25 cellular contexts compared by ENCODE assay signal in the genomic region with DNA sequence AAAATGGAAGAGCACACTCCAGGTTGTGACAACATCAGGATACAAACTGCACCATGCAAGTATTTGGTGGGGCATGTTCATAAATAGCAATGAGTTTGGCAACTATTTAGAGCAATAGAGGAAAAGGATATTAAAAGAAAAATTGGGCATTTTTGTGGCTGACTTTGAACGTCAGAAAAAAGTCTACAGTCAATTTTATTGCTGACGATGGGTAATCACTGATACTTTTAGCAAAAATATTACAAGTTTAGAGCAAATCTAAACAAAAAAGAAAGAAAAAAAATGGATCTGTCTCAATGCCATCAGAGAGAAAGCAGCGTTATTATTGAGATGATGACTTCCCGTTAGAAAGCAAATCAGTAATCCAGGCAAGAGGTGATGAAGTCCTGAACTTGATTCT.
DNase-seq lines count a peak whose midpoint lies in the region; ATAC-seq, FAIRE-seq and TF ChIP-seq lines count a peak whose summit lies in the region.
"Had no signal": no experiment of that assay in that cellular context is flagged by ENCODE, and none has a peak within 500 bp of the region (broad histone marks: within the 10 kb centered on the region; RNA-seq: fewer than 3 reads in every experiment).

No MANE protein-coding gene starts in this region.

- in situ Hi-C loops in IMR-90 (cut with MboI; ENCODE audit: low sequenced_read_pairs): no loop called here

- no peak for TF ChIP-seq EP300 in A549 (IDR thresholded peaks at IDR 0.05)

- H3K9ac ChIP-seq in IMR-90 (ENCODE audit: low read depth, low read length): no peak overlapping the region
- H3K9ac ChIP-seq: BLaER1 treated with 17β-estradiol and CSF1 and Interleukin-3, amounts not matched to agents 10 nM and 100 nM had no signal

- peaks cover 3 to 4% of the 10 kb centered on the region in 2 donors for H3K27me3 Mint-ChIP-seq in CD8-positive, alpha-beta memory T cell
- H3K27me3 Mint-ChIP-seq: B cell; CD4-positive, alpha-beta T cell had no signal

- H3K56ac ChIP-seq in IMR-90 (ENCODE audit: extremely low read depth, insufficient read depth, low read length): no peak overlapping the region

- H2AK9ac ChIP-seq in IMR-90 (replicated peaks; ENCODE audit: low read depth, low read length, poor library complexity): no peak overlapping the region

- no peak for TF ChIP-seq POLR2A in A549 (IDR thresholded peaks at IDR 0.05; ENCODE audit: low read length)
- TF ChIP-seq POLR2A in IMR-90 (IDR thresholded peaks at IDR 0.05; ENCODE audit: low read depth, low read length): no peak

- H3K4me1 ChIP-seq in A549 (0 out of 3 replicates have a peak, but pooled peaks cover 7% of the 10 kb centered on the region), IMR-90 (ENCODE audit: control insufficient read depth, insufficient read depth, low read length) (no peaks in the 10 kb centered on the region)
- H3K4me1 ChIP-seq in CD8-positive, alpha-beta memory T cell (ENCODE audit: insufficient read depth, low read length): peaks cover 9% of the 10 kb centered on the region

- no peak overlapping the region for H2AK5ac ChIP-seq in IMR-90 (ENCODE audit: low read depth, low read length)

- no TSS peak for BruUV-seq in IMR-90 (replicated peaks; lab: Mats Ljungman, UMichigan)

- POLR2A ChIA-PET in A549 (lab: Yijun Ruan, JAX): no interaction called here
- POLR2A ChIA-PET in IMR-90 (lab: Charles Lee; ENCODE audit: unreplicated experiment): no interaction called here
- POLR2A ChIA-PET in CD8-positive, alpha-beta memory T cell (lab: Charles Lee): no interaction called here

- TF ChIP-seq CTCF in A549 (IDR thresholded peaks at IDR 0.05) (no peak), IMR-90 (conservative IDR thresholded peaks at IDR 0.05; ENCODE audit: low read depth, low read length) (no peak)

- no peaks in the 10 kb centered on the region for H3K9me3 ChIP-seq in A549
- H3K9me3 ChIP-seq in IMR-90 (ENCODE audit: control insufficient read depth, insufficient read depth, low read length): no peaks in the 10 kb centered on the region
- H3K9me3 ChIP-seq in CD8-positive, alpha-beta memory T cell (ENCODE audit: low read length): no peaks in the 10 kb centered on the region
- H3K9me3 ChIP-seq: BLaER1 treated with 17β-estradiol and CSF1 and Interleukin-3, amounts not matched to agents 10 nM and 100 nM had no signal

- no peaks in the 10 kb centered on the region for H3K36me3 Mint-ChIP-seq in CD8-positive, alpha-beta memory T cell
- H3K36me3 Mint-ChIP-seq: CD8-positive, alpha-beta T cell had no signal

- H3K4ac ChIP-seq in IMR-90 (ENCODE audit: low read depth, low read length): no peak overlapping the region

- no peak for FAIRE-seq in A549 (lab: Jason Lieb, UNC)
- peak; percentile 5 for FAIRE-seq in islet of Langerhans (lab: Jason Lieb, UNC)
- FAIRE-seq: A204.1, GM12878, GM12892, GM18507 had no signal

- intact Hi-C loops in IMR-90 (cut with micrococcal nuclease): loop anchor here (10.0 kb wide), 1 partner anchor 499 kb away; no protein-coding TSS in a partner anchor

- H4K8ac ChIP-seq in IMR-90 (ENCODE audit: low read depth in 2 of 2, low read length in 2 of 2): no peak overlapping the region

- no peak for ATAC-seq in A549
- no peak for ATAC-seq in IMR-90 (ENCODE audit: low read depth)
- ATAC-seq: CD8-positive, alpha-beta T cell; GM12878 had no signal

- H3K18ac ChIP-seq in IMR-90 (ENCODE audit: low read depth, low read length): no peak overlapping the region

- H2BK20ac ChIP-seq in IMR-90 (ENCODE audit: low read depth, low read length): no peak overlapping the region

- no peak overlapping the region for H2BK5ac ChIP-seq in IMR-90 (ENCODE audit: low read depth, low read length, poor library complexity, severe bottlenecking)

- H3K4me3 ChIP-seq in A549 (no peak overlapping the region), IMR-90 (ENCODE audit: insufficient read depth, low read depth, low read length) (no peak overlapping the region)
- no peak overlapping the region for H3K4me3 ChIP-seq in CD8-positive, alpha-beta memory T cell (ENCODE audit: low read length)
- H3K4me3 ChIP-seq: BLaER1 treated with 17β-estradiol and CSF1 and Interleukin-3, amounts not matched to agents 10 nM and 100 nM; GM12878 had no signal

- H3K27me3 ChIP-seq in IMR-90 (ENCODE audit: control insufficient read depth, insufficient read depth, low read length): no peaks in the 10 kb centered on the region
- no peaks in the 10 kb centered on the region for H3K27me3 ChIP-seq in CD8-positive, alpha-beta memory T cell (ENCODE audit: insufficient read depth, low read length, poor library complexity, severe bottlenecking)
- H3K27me3 ChIP-seq: BLaER1 treated with 17β-estradiol and CSF1 and Interleukin-3, amounts not matched to agents 10 nM and 100 nM had no signal

- no peak overlapping the region for H3K4me3 Mint-ChIP-seq in CD8-positive, alpha-beta memory T cell
- H3K4me3 Mint-ChIP-seq: B cell; CD4-positive, alpha-beta T cell; CD8-positive, alpha-beta T cell had no signal

- TF ChIP-seq RAD21 in A549 (conservative IDR thresholded peaks at IDR 0.05 in 1 of 2, IDR thresholded peaks at IDR 0.05 in 1 of 2) (no peak), IMR-90 (IDR thresholded peaks at IDR 0.05; ENCODE audit: low read length) (no peak)

- no peaks in the 10 kb centered on the region for H4K20me1 ChIP-seq in IMR-90 (ENCODE audit: insufficient read depth, low read length)
- H4K20me1 ChIP-seq: BLaER1 treated with 17β-estradiol and CSF1 and Interleukin-3, amounts not matched to agents 10 nM and 100 nM had no signal

- no peak overlapping the region for H3K23ac ChIP-seq in IMR-90 (ENCODE audit: low read depth, low read length)

- no peak overlapping the region for H3K14ac ChIP-seq in IMR-90 (replicated peaks; ENCODE audit: low read depth, low read length)

- H4K5ac ChIP-seq in IMR-90 (ENCODE audit: low read depth, low read length): no peak overlapping the region

- no peak overlapping the region for H4K91ac ChIP-seq in IMR-90 (ENCODE audit: insufficient read depth, low read depth, low read length)

- H3K27ac ChIP-seq in A549: no peak overlapping the region
- H3K27ac ChIP-seq in IMR-90 (ENCODE audit: insufficient read depth, low read length): no peak overlapping the region
- no peak overlapping the region for H3K27ac ChIP-seq in CD8-positive, alpha-beta memory T cell (ENCODE audit: low read depth, low read length)
- H3K27ac ChIP-seq: BLaER1 treated with 17β-estradiol and CSF1 and Interleukin-3, amounts not matched to agents 10 nM and 100 nM; C4-2B had no signal

- no peak overlapping the region for H2AFZ ChIP-seq in IMR-90 (replicated peaks; ENCODE audit: low read length, poor library complexity)

- 84% methylated on average over 4 of the region's 4 CpGs for WGBS in A549 (ENCODE audit: missing lambda C conversion rate)
- 80% methylated on average over 1 of the region's 4 CpGs; no CpG with 5 or more reads in 1 of the 2 experiments for WGBS in IMR-90 (ENCODE audit: extremely low coverage in 2 of 2, insufficient read length in 1 of 2), 2 experiments

- dilution Hi-C loops in IMR-90 (cut with HindIII; ENCODE audit: low sequenced_read_pairs, unreplicated experiment): no loop called here

- no peak overlapping the region for H3K27ac Mint-ChIP-seq in CD8-positive, alpha-beta memory T cell
- H3K27ac Mint-ChIP-seq: B cell; CD4-positive, alpha-beta T cell; CD8-positive, alpha-beta T cell had no signal

- H2BK15ac ChIP-seq in IMR-90 (ENCODE audit: low read depth, low read length): no peak overlapping the region

- H3K9me1 ChIP-seq in IMR-90 (ENCODE audit: insufficient read depth, low read length): no peaks in the 10 kb centered on the region

- H3K9me3 Mint-ChIP-seq in CD8-positive, alpha-beta memory T cell: no peaks in the 10 kb centered on the region
- H3K9me3 Mint-ChIP-seq: CD4-positive, alpha-beta T cell; CD8-positive, alpha-beta T cell had no signal

- no peak overlapping the region for H2BK120ac ChIP-seq in IMR-90 (ENCODE audit: low read depth, low read length)

- H3K36me3 ChIP-seq in IMR-90 (ENCODE audit: control insufficient read depth, insufficient read depth, low read length): no peaks in the 10 kb centered on the region
- no peaks in the 10 kb centered on the region for H3K36me3 ChIP-seq in CD8-positive, alpha-beta memory T cell (ENCODE audit: insufficient read depth, low read length)
- H3K36me3 ChIP-seq: BLaER1 treated with 17β-estradiol and CSF1 and Interleukin-3, amounts not matched to agents 10 nM and 100 nM had no signal

- no peaks in the 10 kb centered on the region for H3K79me1 ChIP-seq in IMR-90 (ENCODE audit: low read depth in 1 of 2, low read length in 2 of 2)

- DNase-seq in A549 (ENCODE audit: low read depth in 1 of 2, low spot score in 1 of 2) (no peak), IMR-90 (no peak), hypothalamus (lab: John Stamatoyannopoulos, UW) (no peak), dedifferentiated amniotic fluid mesenchymal stem cell (ENCODE audit: extremely low spot score) (no peak)
- no peak for DNase-seq in CD8-positive, alpha-beta memory T cell
- DNase-seq: 8988T; AML-193; CD4-positive, alpha-beta T cell; CD8-positive, alpha-beta T cell; COR-L47; DMS 273 treated with DMSO at 0.1 percent for 48 hours; DMS153; DMS53; DMS79; DND-41; EL; GDM1 had no signal

- H3K4me1 Mint-ChIP-seq in CD8-positive, alpha-beta memory T cell: peaks cover 12 to 16% (median 13%) of the 10 kb centered on the region in 3 donors

- H3K4me2 ChIP-seq in A549: no peak overlapping the region
- no peak overlapping the region for H3K4me2 ChIP-seq in IMR-90 (ENCODE audit: low read depth, low read length)
- H3K4me2 ChIP-seq: BLaER1 treated with 17β-estradiol and CSF1 and Interleukin-3, amounts not matched to agents 10 nM and 100 nM had no signal

- CTCF ChIA-PET in A549 (lab: Yijun Ruan, JAX) (interaction anchor here (1.5 kb wide), 1 partner anchor 9 kb away, joined by 5 read pairs; no protein-coding TSS in a partner anchor), IMR-90 (lab: Yijun Ruan, JAX) (no interaction called here)
- CTCF ChIA-PET in CD8-positive, alpha-beta memory T cell (lab: Charles Lee): no interaction called here

TF ChIP-seq in A549, 52 proteins besides CTCF, POLR2A, EP300 and RAD21 (continues in another document):
- TF ChIP-seq, protein P1, sequence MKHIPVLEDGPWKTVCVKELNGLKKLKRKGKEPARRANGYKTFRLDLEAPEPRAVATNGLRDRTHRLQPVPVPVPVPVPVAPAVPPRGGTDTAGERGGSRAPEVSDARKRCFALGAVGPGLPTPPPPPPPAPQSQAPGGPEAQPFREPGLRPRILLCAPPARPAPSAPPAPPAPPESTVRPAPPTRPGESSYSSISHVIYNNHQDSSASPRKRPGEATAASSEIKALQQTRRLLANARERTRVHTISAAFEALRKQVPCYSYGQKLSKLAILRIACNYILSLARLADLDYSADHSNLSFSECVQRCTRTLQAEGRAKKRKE (CRISPR knock-in tag; IDR thresholded peaks at IDR 0.05; ENCODE audit: low read depth): no peak

TF ChIP-seq in IMR-90, 13 proteins besides CTCF, POLR2A, EP300 and RAD21:
- TF ChIP-seq MAZ (IDR thresholded peaks at IDR 0.05; ENCODE audit: borderline replicate concordance, low read depth, low read length) (no peak), FOS (IDR thresholded peaks at IDR 0.05; ENCODE audit: low read depth, low read length) (no peak), MXI1 (IDR thresholded peaks at IDR 0.05; ENCODE audit: borderline replicate concordance, low read depth, low read length) (no peak), CHD1 (IDR thresholded peaks at IDR 0.05; ENCODE audit: low read depth, low read length) (no peak), MAFK (IDR thresholded peaks at IDR 0.05; ENCODE audit: low read depth, low read length) (peak; percentile 20; the same call in 1 of the 2 replicates)
